Comparison of ENCODE assay signal across 16 cellular contexts in the genomic region with DNA sequence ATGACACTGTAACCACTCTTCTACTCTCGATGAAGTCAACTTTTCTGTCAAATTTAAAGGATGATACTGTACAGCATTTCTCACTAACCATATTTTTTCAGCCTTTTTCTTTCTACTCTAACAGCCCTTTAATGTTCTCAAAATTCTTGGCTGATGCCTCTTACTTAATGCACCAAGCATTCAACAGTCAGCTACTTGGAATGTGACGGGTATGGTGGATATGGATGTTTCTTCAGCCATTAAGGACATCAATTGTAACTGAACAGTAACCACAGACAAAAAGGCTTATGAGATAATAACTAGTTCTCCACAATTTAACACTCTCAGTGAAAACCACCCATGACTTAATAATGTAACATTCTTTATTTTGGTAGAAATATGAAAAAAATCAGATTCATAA.
DNase-seq lines count a peak whose midpoint lies in the region; ATAC-seq, FAIRE-seq and TF ChIP-seq lines count a peak whose summit lies in the region.
"Had no signal": no experiment of that assay in that cellular context is flagged by ENCODE, and none has a peak within 500 bp of the region (broad histone marks: within the 10 kb centered on the region; RNA-seq: fewer than 3 reads in every experiment).

No MANE protein-coding gene starts in this region.

- POLR2A ChIA-PET in AG04449 (lab: Yijun Ruan, JAX) = no interaction called here

- no peak overlapping the region for H3K4me3 ChIP-seq in AG04449 (ENCODE audit: low read depth, low read length)
- H3K4me3 ChIP-seq in brain microvascular endothelial cell (ENCODE audit: low read depth, low read length) = no peak overlapping the region
- H3K4me3 ChIP-seq in small intestine (ENCODE audit: low read depth in 1 of 2, low read length in 2 of 2) = no peak overlapping the region
- H3K4me3 ChIP-seq: K562, thyroid gland had no signal

- H3K27me3 ChIP-seq in brain microvascular endothelial cell (replicated peaks) (no peaks in the 10 kb centered on the region), small intestine (ENCODE audit: control insufficient read depth in 2 of 2, insufficient read depth in 2 of 2, low read length in 2 of 2) (no peaks in the 10 kb centered on the region)
- H3K27me3 ChIP-seq: thyroid gland had no signal

- 65 to 82% (median 81%) methylated on average over 2 of the region's 2 CpGs for WGBS in small intestine, 3 donors

- H3K27me3 Mint-ChIP-seq in natural killer cell treated with Interleukin-12 subunit alpha and Interleukin-12 subunit beta and Interleukin-15 and Interleukin-18, amount 100 ng/mL, for 72 hours = peaks cover 5 to 29% of the 10 kb centered on the region in 2 donors
- H3K27me3 Mint-ChIP-seq: activated CD4-positive, alpha-beta memory T cell treated with anti-CD3 and anti-CD28 coated beads, Interleukin-2, amount 10 ng/mL, durations not matched to agents 7 days and 5 days; B cell had no signal

- FAIRE-seq in small intestine (lab: Jason Lieb, UNC) = no peak
- FAIRE-seq: K562 had no signal

- no peak for ATAC-seq in natural killer cell treated with Interleukin-12 subunit alpha and Interleukin-12 subunit beta and Interleukin-15 and Interleukin-18, amount 100 ng/mL, for 72 hours
- no peak for ATAC-seq in HG02852 (IDR thresholded peaks at IDR 0.05; ENCODE audit: unreplicated experiment)
- ATAC-seq: K562; naive thymus-derived CD8-positive, alpha-beta T cell; T-cell had no signal

- no peaks in the 10 kb centered on the region for H3K9me3 ChIP-seq in small intestine (ENCODE audit: control insufficient read depth, low read depth)
- H3K9me3 ChIP-seq: thyroid gland had no signal

- in situ Hi-C loops in brain microvascular endothelial cell (cut with HindIII; ENCODE audit: low pct_ligation_motif_present, low sequenced_read_pairs) = no loop called here

- H3K4me1 Mint-ChIP-seq in natural killer cell treated with Interleukin-12 subunit alpha and Interleukin-12 subunit beta and Interleukin-15 and Interleukin-18, amount 100 ng/mL, for 72 hours (ENCODE audit: low read depth in 2 of 2) = no peaks in the 10 kb centered on the region
- H3K4me1 Mint-ChIP-seq: activated CD4-positive, alpha-beta memory T cell treated with anti-CD3 and anti-CD28 coated beads, Interleukin-2, amount 10 ng/mL, durations not matched to agents 7 days and 5 days; B cell; naive thymus-derived CD8-positive, alpha-beta T cell; T-cell had no signal

- no peak overlapping the region for H3K27ac Mint-ChIP-seq in natural killer cell treated with Interleukin-12 subunit alpha and Interleukin-12 subunit beta and Interleukin-15 and Interleukin-18, amount 100 ng/mL, for 72 hours
- H3K27ac Mint-ChIP-seq: activated CD4-positive, alpha-beta memory T cell treated with anti-CD3 and anti-CD28 coated beads, Interleukin-2, amount 10 ng/mL, durations not matched to agents 7 days and 5 days; B cell; naive thymus-derived CD8-positive, alpha-beta T cell; T-cell had no signal

- H3K36me3 ChIP-seq in brain microvascular endothelial cell (replicated peaks) (no peaks in the 10 kb centered on the region), small intestine (ENCODE audit: control insufficient read depth in 2 of 2, insufficient read depth in 2 of 2, low read length in 2 of 2) (no peaks in the 10 kb centered on the region)
- H3K36me3 ChIP-seq: thyroid gland had no signal

- CTCF ChIA-PET in AG04449 (lab: Yijun Ruan, JAX) = no interaction called here

- H3K36me3 Mint-ChIP-seq in natural killer cell treated with Interleukin-12 subunit alpha and Interleukin-12 subunit beta and Interleukin-15 and Interleukin-18, amount 100 ng/mL, for 72 hours = no peaks in the 10 kb centered on the region
- H3K36me3 Mint-ChIP-seq: naive thymus-derived CD8-positive, alpha-beta T cell; T-cell had no signal

- TF ChIP-seq CTCF in AG04449 (IDR thresholded peaks at IDR 0.05; ENCODE audit: insufficient read depth, low read length, missing control alignments) = no peak
- no peak for TF ChIP-seq CTCF in brain microvascular endothelial cell (IDR thresholded peaks at IDR 0.05; ENCODE audit: low read depth, low read length, missing control alignments)

- H3K9me3 Mint-ChIP-seq in natural killer cell treated with Interleukin-12 subunit alpha and Interleukin-12 subunit beta and Interleukin-15 and Interleukin-18, amount 100 ng/mL, for 72 hours = no peaks in the 10 kb centered on the region
- H3K9me3 Mint-ChIP-seq: activated CD4-positive, alpha-beta memory T cell treated with anti-CD3 and anti-CD28 coated beads, Interleukin-2, amount 10 ng/mL, durations not matched to agents 7 days and 5 days; naive thymus-derived CD8-positive, alpha-beta T cell; T-cell had no signal

- no peaks in the 10 kb centered on the region for H3K4me1 ChIP-seq in small intestine (ENCODE audit: control insufficient read depth in 2 of 2, insufficient read depth in 1 of 2, low read depth in 1 of 2, low read length in 1 of 2)
- H3K4me1 ChIP-seq: thyroid gland had no signal

- H3K27ac ChIP-seq in brain microvascular endothelial cell (peak overlapping the region; percentile 40), small intestine (ENCODE audit: low read depth in 1 of 2, low read length in 1 of 2) (no peak overlapping the region)
- H3K27ac ChIP-seq: thyroid gland had no signal

- H3K4me3 Mint-ChIP-seq in natural killer cell treated with Interleukin-12 subunit alpha and Interleukin-12 subunit beta and Interleukin-15 and Interleukin-18, amount 100 ng/mL, for 72 hours = no peak overlapping the region
- H3K4me3 Mint-ChIP-seq: activated CD4-positive, alpha-beta memory T cell treated with anti-CD3 and anti-CD28 coated beads, Interleukin-2, amount 10 ng/mL, durations not matched to agents 7 days and 5 days; B cell; naive thymus-derived CD8-positive, alpha-beta T cell; T-cell had no signal

- DNase-seq in AG04449 (ENCODE audit: low read depth, low spot score) (peak; percentile 75), HT1080 (ENCODE audit: low read depth) (peak; percentile 79), brain microvascular endothelial cell (peak; percentile 87), islet precursor cell (peak; percentile 57), small intestine (no peak)
- DNase-seq in activated CD8-positive, alpha-beta memory T cell treated with anti-CD3 and anti-CD28 coated beads, Interleukin-2, amount 50 U/mL, for 4 hours = no peak
- no peak for DNase-seq in natural killer cell treated with Interleukin-12 subunit alpha and Interleukin-12 subunit beta and Interleukin-15 and Interleukin-18, amount 100 ng/mL, for 72 hours (ENCODE audit: low spot score)
- DNase-seq: activated CD4-positive, alpha-beta memory T cell treated with anti-CD3 and anti-CD28 coated beads, Interleukin-2, amount 10 ng/mL, durations not matched to agents 7 days and 5 days; activated naive CD4-positive, alpha-beta T cell treated with Interleukin-2 at 50 U/mL for 16 hours; naive thymus-derived CD8-positive, alpha-beta T cell; NCI-H2081; T-cell; thyroid gland had no signal

Comparison
In these comparisons a context has a peak if more than half of its experiments do, and no peak if none do; other contexts are left out.
1. DNase-seq: peak in AG04449 (single experiment), HT1080 (single experiment), brain microvascular endothelial cell (single experiment) and islet precursor cell (single experiment); none in activated CD8-positive, alpha-beta memory T cell treated with anti-CD3 and anti-CD28 coated beads, Interleukin-2, amount 50 U/mL, for 4 hours (single experiment), natural killer cell treated with Interleukin-12 subunit alpha and Interleukin-12 subunit beta and Interleukin-15 and Interleukin-18, amount 100 ng/mL, for 72 hours (single experiment) and small intestine (single experiment).